Comparison of ENCODE assay signal across 1 cellular context in genomic region chr5:172852490-172853354, GRCh38.
A peak's percentile ranks its signal among the peaks of the same experiment; 100 is the strongest.
TF ChIP-seq lines count a peak whose summit lies in the region.

No MANE protein-coding gene starts in this region.

TF ChIP-seq in liver, 16 proteins besides CTCF, POLR2A, EP300 and RAD21 (continued from another document):
- peak; percentile 73 for TF ChIP-seq NR2F2 (IDR thresholded peaks at IDR 0.05)
TF ChIP-seq in liver: peak in this region for 15.
